Comparison of ENCODE assay signal across 13 cellular contexts in genomic region chr10:7354330-7355047, GRCh38. TPM values are rescaled to one million over a fixed set of nuclear protein-coding genes. Genes with fewer than 3 reads are reported as not detected.
DNase-seq lines count a peak whose midpoint lies in the region; ATAC-seq, FAIRE-seq and TF ChIP-seq lines count a peak whose summit lies in the region.
"Had no signal": no experiment of that assay in that cellular context is flagged by ENCODE, and none has a peak within 500 bp of the region (broad histone marks: within the 10 kb centered on the region; RNA-seq: fewer than 3 reads in every experiment).

No MANE protein-coding gene starts in this region.

- 89% methylated on average over 11 of the region's 11 CpGs for WGBS in hepatocyte (ENCODE audit: low lambda C conversion rate, missing lambda C conversion rate)

- H3K4me3 Mint-ChIP-seq in activated CD8-positive, alpha-beta T cell treated with anti-CD3 and anti-CD28 coated beads, Interleukin-2, amount 10 ng/mL, durations not matched to agents 7 days and 5 days = no peak overlapping the region
- H3K4me3 Mint-ChIP-seq: T-helper 2 cell treated with Interferon-gamma antibody and Interleukin-4, amounts not matched to agents 5 μg/mL and 100 μg/mL, for 36 hours had no signal

- peaks cover 6% of the 10 kb centered on the region for H3K9me3 Mint-ChIP-seq in activated CD8-positive, alpha-beta T cell treated with anti-CD3 and anti-CD28 coated beads, Interleukin-2, amount 10 ng/mL, durations not matched to agents 7 days and 5 days (ENCODE audit: insufficient read depth)

- H2AFZ ChIP-seq in hepatocyte = no peak overlapping the region

- H3K4me1 Mint-ChIP-seq in activated CD8-positive, alpha-beta T cell treated with anti-CD3 and anti-CD28 coated beads, Interleukin-2, amount 10 ng/mL, durations not matched to agents 7 days and 5 days (ENCODE audit: low read depth) = peaks cover 7% of the 10 kb centered on the region

- no peaks in the 10 kb centered on the region for H3K36me3 ChIP-seq in hepatocyte (replicated peaks; ENCODE audit: insufficient read depth, low read depth)
- no peaks in the 10 kb centered on the region for H3K36me3 ChIP-seq in SJCRH30

- no peak overlapping the region for H3K27ac ChIP-seq in hepatocyte
- no peak overlapping the region for H3K27ac ChIP-seq in SJCRH30

- no peaks in the 10 kb centered on the region for H3K9me2 ChIP-seq in hepatocyte (replicated peaks; ENCODE audit: insufficient read depth)

- H3K79me2 ChIP-seq in hepatocyte = no peaks in the 10 kb centered on the region

- DNase-seq in AG08396 (ENCODE audit: low spot score) (peak; percentile 32), H54 (ENCODE audit: insufficient read length, low spot score) (peak; percentile 40), hepatocyte (ENCODE audit: low spot score) (peak; percentile 22), SJCRH30 (no peak)
- DNase-seq in activated CD8-positive, alpha-beta T cell treated with anti-CD3 and anti-CD28 coated beads, Interleukin-2, amount 10 ng/mL, durations not matched to agents 7 days and 5 days = no peak
- DNase-seq: Caco-2, cortex of kidney, hippocampal formation had no signal

- CTCF ChIA-PET in activated CD8-positive, alpha-beta T cell treated with anti-CD3 and anti-CD28 coated beads, Interleukin-2, amount 10 ng/mL, durations not matched to agents 7 days and 5 days (lab: Charles Lee) = no interaction called here

- H4K20me1 ChIP-seq in hepatocyte (ENCODE audit: insufficient read depth, poor library complexity, severe bottlenecking) = no peaks in the 10 kb centered on the region

- H3K36me3 Mint-ChIP-seq in activated CD8-positive, alpha-beta T cell treated with anti-CD3 and anti-CD28 coated beads, Interleukin-2, amount 10 ng/mL, durations not matched to agents 7 days and 5 days (ENCODE audit: low read depth) = peaks cover 67% of the 10 kb centered on the region

- H3K9me3 ChIP-seq in hepatocyte (ENCODE audit: low read depth) = no peaks in the 10 kb centered on the region
- H3K9me3 ChIP-seq in SJCRH30 (replicated peaks) = no peaks in the 10 kb centered on the region

- no peak for FAIRE-seq in H54 (lab: Jason Lieb, UNC)

- peak overlapping the region; percentile 14 for H3K27ac Mint-ChIP-seq in activated CD8-positive, alpha-beta T cell treated with anti-CD3 and anti-CD28 coated beads, Interleukin-2, amount 10 ng/mL, durations not matched to agents 7 days and 5 days
- H3K27ac Mint-ChIP-seq: T-helper 2 cell treated with Interferon-gamma antibody and Interleukin-4, amounts not matched to agents 5 μg/mL and 100 μg/mL, for 36 hours had no signal

- H3K27me3 Mint-ChIP-seq in activated CD8-positive, alpha-beta T cell treated with anti-CD3 and anti-CD28 coated beads, Interleukin-2, amount 10 ng/mL, durations not matched to agents 7 days and 5 days (ENCODE audit: low read depth) = no peaks in the 10 kb centered on the region

- ATAC-seq in activated CD8-positive, alpha-beta T cell treated with anti-CD3 and anti-CD28 coated beads, Interleukin-2, amount 10 ng/mL, durations not matched to agents 7 days and 5 days = no peak
- ATAC-seq in GM21447 (IDR thresholded peaks at IDR 0.05; ENCODE audit: unreplicated experiment) = no peak
- ATAC-seq in GM21737 (IDR thresholded peaks at IDR 0.05; ENCODE audit: unreplicated experiment) = no peak
- ATAC-seq in HG02798 (IDR thresholded peaks at IDR 0.05; ENCODE audit: poor library complexity, unreplicated experiment) = no peak

- H3K27me3 ChIP-seq in hepatocyte = no peaks in the 10 kb centered on the region
- H3K27me3 ChIP-seq in SJCRH30 = no peaks in the 10 kb centered on the region

- TF ChIP-seq POLR2A in H54 (IDR thresholded peaks at IDR 0.05; ENCODE audit: low read depth, low read length) = no peak

- H3K4me1 ChIP-seq in hepatocyte (ENCODE audit: insufficient read depth) = no peaks in the 10 kb centered on the region
- H3K4me1 ChIP-seq in SJCRH30 = peaks cover 12% of the 10 kb centered on the region
- H3K4me1 ChIP-seq: Caco-2 had no signal

- H3K4me2 ChIP-seq in hepatocyte = no peak overlapping the region
- H3K4me2 ChIP-seq: smooth muscle cell had no signal

- no peak for TF ChIP-seq CTCF in hepatocyte (IDR thresholded peaks at IDR 0.05; ENCODE audit: poor library complexity)

- POLR2A ChIA-PET in activated CD8-positive, alpha-beta T cell treated with anti-CD3 and anti-CD28 coated beads, Interleukin-2, amount 10 ng/mL, durations not matched to agents 7 days and 5 days (lab: Charles Lee) = no interaction called here

- no peak overlapping the region for H3K4me3 ChIP-seq in hepatocyte
- no peak overlapping the region for H3K4me3 ChIP-seq in SJCRH30
- H3K4me3 ChIP-seq: smooth muscle cell had no signal

RNA-seq across cellular contexts. Expression of gene SFMBT2, which starts 56.3 kb away (rescaled TPM):
- 10 to 100 TPM; 63.1 to 63.2 TPM for total RNA-seq in activated CD8-positive, alpha-beta T cell treated with anti-CD3 and anti-CD28 coated beads, Interleukin-2, amount 10 ng/mL, durations not matched to agents 7 days and 5 days
- 3.0 and 3.8 TPM in 2 replicates for total RNA-seq in hepatocyte
- 1.1 and 2.3 TPM in 2 replicates for polyA plus RNA-seq in hepatocyte
- total RNA-seq in SJCRH30 (2014; rRNA removed; shearing (Covaris generic)) = 7.4 and 8.2 TPM in 2 replicates
- total RNA-seq: Caco-2 had no signal

Comparison
In these comparisons a context has a peak if more than half of its experiments do, and no peak if none do; other contexts are left out.
1. DNase-seq: peak in AG08396 (single experiment), H54 (single experiment) and hepatocyte (single experiment); none in activated CD8-positive, alpha-beta T cell treated with anti-CD3 and anti-CD28 coated beads, Interleukin-2, amount 10 ng/mL, durations not matched to agents 7 days and 5 days (single experiment) and SJCRH30 (0 of 2).